ENCODE assay signal across 1 cellular context in the genomic region with DNA sequence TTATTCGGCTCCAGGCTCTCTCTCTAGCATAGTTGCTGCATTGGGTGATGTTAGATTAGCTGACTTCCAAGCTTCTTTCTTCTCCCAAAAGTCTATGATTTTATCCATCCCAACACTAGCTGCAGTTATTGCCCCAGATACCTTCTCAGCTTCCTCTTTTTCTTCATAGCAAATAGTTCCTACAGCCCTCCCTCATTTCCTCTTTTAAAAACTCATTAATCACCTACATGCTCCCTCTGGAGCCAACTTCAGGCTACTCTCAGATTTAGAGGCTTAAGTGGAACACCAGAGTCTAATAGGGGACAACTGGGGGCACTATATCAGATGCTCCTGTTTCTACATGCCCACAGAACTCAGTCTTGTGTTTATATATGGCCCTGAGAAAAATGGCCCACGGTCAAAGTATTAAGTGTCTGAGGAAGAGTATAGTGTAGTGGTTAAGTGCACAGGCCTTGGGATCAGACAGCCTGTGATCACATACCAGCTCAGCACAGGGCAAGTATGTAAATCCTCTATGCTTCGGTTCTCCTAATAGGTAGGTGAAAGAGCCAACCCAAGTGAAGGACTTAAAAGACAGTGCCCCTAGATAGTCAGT.
TF ChIP-seq lines count a peak whose summit lies in the region.

No MANE protein-coding gene starts in this region.

TF ChIP-seq in SK-N-SH, 30 proteins besides CTCF, POLR2A, EP300 and RAD21 (continued from another document):
- TF ChIP-seq, protein P1, sequence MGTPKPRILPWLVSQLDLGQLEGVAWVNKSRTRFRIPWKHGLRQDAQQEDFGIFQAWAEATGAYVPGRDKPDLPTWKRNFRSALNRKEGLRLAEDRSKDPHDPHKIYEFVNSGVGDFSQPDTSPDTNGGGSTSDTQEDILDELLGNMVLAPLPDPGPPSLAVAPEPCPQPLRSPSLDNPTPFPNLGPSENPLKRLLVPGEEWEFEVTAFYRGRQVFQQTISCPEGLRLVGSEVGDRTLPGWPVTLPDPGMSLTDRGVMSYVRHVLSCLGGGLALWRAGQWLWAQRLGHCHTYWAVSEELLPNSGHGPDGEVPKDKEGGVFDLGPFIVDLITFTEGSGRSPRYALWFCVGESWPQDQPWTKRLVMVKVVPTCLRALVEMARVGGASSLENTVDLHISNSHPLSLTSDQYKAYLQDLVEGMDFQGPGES (IDR thresholded peaks at IDR 0.05; ENCODE audit: low read depth, low read length), result no peak
- TF ChIP-seq TEAD4 (IDR thresholded peaks at IDR 0.05; ENCODE audit: borderline replicate concordance, insufficient read depth), result no peak
- TF ChIP-seq JUND (IDR thresholded peaks at IDR 0.05), result no peak
- TF ChIP-seq, protein P2, sequence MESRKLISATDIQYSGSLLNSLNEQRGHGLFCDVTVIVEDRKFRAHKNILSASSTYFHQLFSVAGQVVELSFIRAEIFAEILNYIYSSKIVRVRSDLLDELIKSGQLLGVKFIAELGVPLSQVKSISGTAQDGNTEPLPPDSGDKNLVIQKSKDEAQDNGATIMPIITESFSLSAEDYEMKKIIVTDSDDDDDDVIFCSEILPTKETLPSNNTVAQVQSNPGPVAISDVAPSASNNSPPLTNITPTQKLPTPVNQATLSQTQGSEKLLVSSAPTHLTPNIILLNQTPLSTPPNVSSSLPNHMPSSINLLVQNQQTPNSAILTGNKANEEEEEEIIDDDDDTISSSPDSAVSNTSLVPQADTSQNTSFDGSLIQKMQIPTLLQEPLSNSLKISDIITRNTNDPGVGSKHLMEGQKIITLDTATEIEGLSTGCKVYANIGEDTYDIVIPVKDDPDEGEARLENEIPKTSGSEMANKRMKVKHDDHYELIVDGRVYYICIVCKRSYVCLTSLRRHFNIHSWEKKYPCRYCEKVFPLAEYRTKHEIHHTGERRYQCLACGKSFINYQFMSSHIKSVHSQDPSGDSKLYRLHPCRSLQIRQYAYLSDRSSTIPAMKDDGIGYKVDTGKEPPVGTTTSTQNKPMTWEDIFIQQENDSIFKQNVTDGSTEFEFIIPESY (IDR thresholded peaks at IDR 0.05; ENCODE audit: borderline replicate concordance, low read depth), result no peak
- no peak for TF ChIP-seq GABPA (IDR thresholded peaks at IDR 0.05; ENCODE audit: low read depth)
- TF ChIP-seq SMC3 (IDR thresholded peaks at IDR 0.05; ENCODE audit: low read depth, low read length), result no peak
- no peak for TF ChIP-seq NFIC (IDR thresholded peaks at IDR 0.05; ENCODE audit: borderline replicate concordance)
- no peak for TF ChIP-seq MEF2A (IDR thresholded peaks at IDR 0.05; ENCODE audit: borderline replicate concordance, low read depth)
- TF ChIP-seq, protein P3, sequence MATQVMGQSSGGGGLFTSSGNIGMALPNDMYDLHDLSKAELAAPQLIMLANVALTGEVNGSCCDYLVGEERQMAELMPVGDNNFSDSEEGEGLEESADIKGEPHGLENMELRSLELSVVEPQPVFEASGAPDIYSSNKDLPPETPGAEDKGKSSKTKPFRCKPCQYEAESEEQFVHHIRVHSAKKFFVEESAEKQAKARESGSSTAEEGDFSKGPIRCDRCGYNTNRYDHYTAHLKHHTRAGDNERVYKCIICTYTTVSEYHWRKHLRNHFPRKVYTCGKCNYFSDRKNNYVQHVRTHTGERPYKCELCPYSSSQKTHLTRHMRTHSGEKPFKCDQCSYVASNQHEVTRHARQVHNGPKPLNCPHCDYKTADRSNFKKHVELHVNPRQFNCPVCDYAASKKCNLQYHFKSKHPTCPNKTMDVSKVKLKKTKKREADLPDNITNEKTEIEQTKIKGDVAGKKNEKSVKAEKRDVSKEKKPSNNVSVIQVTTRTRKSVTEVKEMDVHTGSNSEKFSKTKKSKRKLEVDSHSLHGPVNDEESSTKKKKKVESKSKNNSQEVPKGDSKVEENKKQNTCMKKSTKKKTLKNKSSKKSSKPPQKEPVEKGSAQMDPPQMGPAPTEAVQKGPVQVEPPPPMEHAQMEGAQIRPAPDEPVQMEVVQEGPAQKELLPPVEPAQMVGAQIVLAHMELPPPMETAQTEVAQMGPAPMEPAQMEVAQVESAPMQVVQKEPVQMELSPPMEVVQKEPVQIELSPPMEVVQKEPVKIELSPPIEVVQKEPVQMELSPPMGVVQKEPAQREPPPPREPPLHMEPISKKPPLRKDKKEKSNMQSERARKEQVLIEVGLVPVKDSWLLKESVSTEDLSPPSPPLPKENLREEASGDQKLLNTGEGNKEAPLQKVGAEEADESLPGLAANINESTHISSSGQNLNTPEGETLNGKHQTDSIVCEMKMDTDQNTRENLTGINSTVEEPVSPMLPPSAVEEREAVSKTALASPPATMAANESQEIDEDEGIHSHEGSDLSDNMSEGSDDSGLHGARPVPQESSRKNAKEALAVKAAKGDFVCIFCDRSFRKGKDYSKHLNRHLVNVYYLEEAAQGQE (IDR thresholded peaks at IDR 0.05; ENCODE audit: low read depth, low read length), result no peak
- TF ChIP-seq ELF1 (IDR thresholded peaks at IDR 0.05), result no peak
- no peak for TF ChIP-seq RCOR1 (IDR thresholded peaks at IDR 0.05; ENCODE audit: low read length)
- no peak for TF ChIP-seq GATA2 (CRISPR knock-in tag; IDR thresholded peaks at IDR 0.05)
